8 cellular contexts compared by ENCODE assay signal in the genomic region with DNA sequence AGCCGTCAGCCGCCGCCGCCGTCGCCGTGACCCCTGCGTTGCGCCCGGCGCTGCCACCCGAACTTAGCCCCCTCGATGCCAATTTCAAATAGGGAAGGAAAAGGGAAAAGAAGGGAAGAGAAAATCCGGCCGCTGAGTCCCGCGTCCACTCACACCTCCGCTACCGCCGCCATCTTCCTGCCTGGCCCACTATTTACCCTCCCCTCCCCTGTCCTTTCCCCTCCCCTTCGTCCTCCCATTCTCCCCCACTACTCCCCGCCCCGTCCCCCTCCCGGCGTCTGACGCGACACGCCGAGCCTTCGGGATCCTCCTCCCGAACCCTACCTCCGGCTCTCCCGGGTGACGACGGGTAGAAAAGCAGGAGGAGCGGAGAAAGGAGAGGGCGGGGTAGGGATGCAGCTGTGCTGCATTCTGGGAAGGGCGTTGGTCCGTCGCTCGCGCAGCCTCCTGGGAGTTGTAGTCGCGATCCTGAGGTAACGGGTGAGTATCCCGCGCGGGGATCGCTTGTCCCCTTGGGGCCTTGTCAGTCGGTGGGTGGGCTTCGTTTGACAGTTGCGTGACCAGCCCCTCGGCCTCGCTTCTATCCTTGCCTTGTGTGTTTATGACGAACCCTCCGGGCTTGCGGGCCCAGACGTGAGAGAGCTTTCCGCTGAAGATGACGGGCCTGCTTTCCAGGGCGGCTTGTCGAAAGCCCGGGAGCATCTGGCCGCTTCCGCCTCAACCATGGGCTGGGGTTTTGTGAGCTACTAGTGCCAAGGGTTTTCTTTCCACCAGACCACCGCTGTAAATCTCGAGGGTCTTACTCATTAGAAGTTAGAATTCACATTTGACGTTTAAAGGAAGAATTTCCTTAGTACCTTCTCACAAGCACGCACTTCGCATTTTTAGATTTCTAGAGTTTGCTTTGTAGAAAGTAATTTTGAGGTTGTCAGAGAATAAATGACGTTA. TPM values are rescaled to one million over a fixed set of nuclear protein-coding genes. Genes with fewer than 3 reads are reported as not detected.
DNase-seq lines count a peak whose midpoint lies in the region; ATAC-seq and TF ChIP-seq lines count a peak whose summit lies in the region.

A gene with protein sequence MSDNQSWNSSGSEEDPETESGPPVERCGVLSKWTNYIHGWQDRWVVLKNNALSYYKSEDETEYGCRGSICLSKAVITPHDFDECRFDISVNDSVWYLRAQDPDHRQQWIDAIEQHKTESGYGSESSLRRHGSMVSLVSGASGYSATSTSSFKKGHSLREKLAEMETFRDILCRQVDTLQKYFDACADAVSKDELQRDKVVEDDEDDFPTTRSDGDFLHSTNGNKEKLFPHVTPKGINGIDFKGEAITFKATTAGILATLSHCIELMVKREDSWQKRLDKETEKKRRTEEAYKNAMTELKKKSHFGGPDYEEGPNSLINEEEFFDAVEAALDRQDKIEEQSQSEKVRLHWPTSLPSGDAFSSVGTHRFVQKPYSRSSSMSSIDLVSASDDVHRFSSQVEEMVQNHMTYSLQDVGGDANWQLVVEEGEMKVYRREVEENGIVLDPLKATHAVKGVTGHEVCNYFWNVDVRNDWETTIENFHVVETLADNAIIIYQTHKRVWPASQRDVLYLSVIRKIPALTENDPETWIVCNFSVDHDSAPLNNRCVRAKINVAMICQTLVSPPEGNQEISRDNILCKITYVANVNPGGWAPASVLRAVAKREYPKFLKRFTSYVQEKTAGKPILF (minus strand): TSS at position 195 of the 948 bp plus-strand sequence. CDS start 422 bp downstream, outside the sequence.
A gene (plus strand): TSS at position 457 of the 948 bp plus-strand sequence.

- H3K9ac ChIP-seq in fibroblast of lung (ENCODE audit: insufficient read depth, low read length) = peak within 1 kb of the TSS; percentile 88

- H3K36me3 Mint-ChIP-seq in activated T-helper 17 cell treated with anti-CD3 and anti-CD28 coated beads, Interleukin-2, amount 50 U/mL, for 72 hours (ENCODE audit: low read depth) = peaks cover 34% of the 10 kb centered on the region
- H3K36me3 Mint-ChIP-seq in naive thymus-derived CD8-positive, alpha-beta T cell = peaks cover 0 to 4% (median 0%) of the 10 kb centered on the region in 3 donors

- H3K36me3 ChIP-seq in fibroblast of lung (ENCODE audit: control insufficient read depth, insufficient read depth, low read length) = no peaks in the 10 kb centered on the region

- H3K79me2 ChIP-seq in fibroblast of lung (ENCODE audit: control insufficient read depth, insufficient read depth, low read length) = peaks cover 87% of the 10 kb centered on the region

- no peaks in the 10 kb centered on the region for H3K4me1 ChIP-seq in fibroblast of lung (ENCODE audit: control insufficient read depth, extremely low read depth, insufficient read depth, low read length)

- H3K4me2 ChIP-seq in fibroblast of lung (ENCODE audit: extremely low read depth, insufficient read depth, low read length) = peak within 1 kb of the TSS; percentile 83

- peak within 1 kb of the TSS; percentile 86 for H3K4me3 ChIP-seq in LNCaP clone FGC (ENCODE audit: low read depth, low read length)
- H3K4me3 ChIP-seq in fibroblast of lung (replicated peaks in 1 of 4; ENCODE audit: control extremely low read depth in 1 of 4, insufficient read depth in 1 of 4, low read depth in 3 of 4, low read length in 4 of 4) = peak within 1 kb of the TSS; percentile 82 to 92 (median 85)

- H3K27ac ChIP-seq in RWPE1 (peak within 1 kb of the TSS; percentile 87), fibroblast of lung (ENCODE audit: insufficient read depth, low read length) (peak within 1 kb of the TSS; percentile 87)

- H3K27ac Mint-ChIP-seq in activated T-helper 17 cell treated with anti-CD3 and anti-CD28 coated beads, Interleukin-2, amount 50 U/mL, for 72 hours = peak within 1 kb of the TSS; percentile 83
- peak within 1 kb of the TSS; percentile 90 to 97 (median 94) for H3K27ac Mint-ChIP-seq in naive thymus-derived CD8-positive, alpha-beta T cell

- POLR2A ChIA-PET in RWPE1 (lab: Yijun Ruan, JAX; ENCODE audit: low non-redundant PET) = interaction anchor here (0.6 to 0.7 kb wide), 2 partner anchors 90 to 157 kb away, joined by 3 to 4 read pairs; no protein-coding TSS in a partner anchor
- POLR2A ChIA-PET in naive thymus-derived CD8-positive, alpha-beta T cell (lab: Charles Lee) = interaction anchor here (0.8 to 1.2 kb wide), 5 partner anchors 9 to 745 kb away, joined by 3 to 4 read pairs (median 3); a partner anchor contains a TSS

- H3K4me3 Mint-ChIP-seq in activated T-helper 17 cell treated with anti-CD3 and anti-CD28 coated beads, Interleukin-2, amount 50 U/mL, for 72 hours = peak within 1 kb of the TSS; percentile 93
- H3K4me3 Mint-ChIP-seq in naive thymus-derived CD8-positive, alpha-beta T cell = peak within 1 kb of the TSS; percentile 84 to 97 (median 95)

- H3K27me3 ChIP-seq in fibroblast of lung (ENCODE audit: control insufficient read depth, insufficient read depth, low read length) = no peaks in the 10 kb centered on the region

- CTCF ChIA-PET in RWPE1 (lab: Yijun Ruan, JAX) = interaction anchor here (0.5 kb wide), 1 partner anchor 1167 kb away, joined by 3 read pairs; no protein-coding TSS in a partner anchor

- H3K4me1 Mint-ChIP-seq in activated T-helper 17 cell treated with anti-CD3 and anti-CD28 coated beads, Interleukin-2, amount 50 U/mL, for 72 hours = peaks cover 27% of the 10 kb centered on the region
- H3K4me1 Mint-ChIP-seq in naive thymus-derived CD8-positive, alpha-beta T cell = peaks cover 21 to 80% (median 49%) of the 10 kb centered on the region in 4 donors

- no peaks in the 10 kb centered on the region for H3K9me3 ChIP-seq in fibroblast of lung (ENCODE audit: control insufficient read depth, insufficient read depth, low read depth, low read length)

- DNase-seq in Daoy (ENCODE audit: low read depth) (peak; percentile 99), GOT3 (lab: John Stamatoyannopoulos, UW) (peak; percentile 89), LNCaP clone FGC (ENCODE audit: low read depth) (peak; percentile 96), RWPE1 (ENCODE audit: low spot score) (peak; percentile 100), fibroblast of lung (ENCODE audit: low read depth in 2 of 2) (peak; percentile 98)
- DNase-seq in naive thymus-derived CD8-positive, alpha-beta T cell = peak; percentile 69 to 96 (median 88)
- peak; percentile 83 to 94 (median 90) for DNase-seq in stimulated activated naive CD4-positive, alpha-beta T cell (lab: John Stamatoyannopoulos, UW)

- ATAC-seq in activated T-helper 17 cell treated with anti-CD3 and anti-CD28 coated beads, Interleukin-2, amount 50 U/mL, for 72 hours (replicated peaks) = peak; percentile 96
- ATAC-seq in naive thymus-derived CD8-positive, alpha-beta T cell = peak; percentile 84 to 85

- TF ChIP-seq CTCF in LNCaP clone FGC (IDR thresholded peaks at IDR 0.05; ENCODE audit: control insufficient read depth, extremely low read depth, insufficient read depth) (no peak), RWPE1 (conservative IDR thresholded peaks at IDR 0.05; ENCODE audit: low read depth) (no peak), fibroblast of lung (conservative IDR thresholded peaks at IDR 0.05 in 1 of 2, IDR thresholded peaks at IDR 0.05 in 1 of 2; ENCODE audit: low read depth in 1 of 2, low read length in 2 of 2) (no peak)

- no peaks in the 10 kb centered on the region for H3K9me3 Mint-ChIP-seq in activated T-helper 17 cell treated with anti-CD3 and anti-CD28 coated beads, Interleukin-2, amount 50 U/mL, for 72 hours
- H3K9me3 Mint-ChIP-seq in naive thymus-derived CD8-positive, alpha-beta T cell = no peaks in the 10 kb centered on the region

- H4K20me1 ChIP-seq in fibroblast of lung (ENCODE audit: control insufficient read depth, extremely low read depth, insufficient read depth, low read length) = no peaks in the 10 kb centered on the region

- peak within 1 kb of the TSS; percentile 94 for H2AFZ ChIP-seq in fibroblast of lung (ENCODE audit: low read length)

- no peaks in the 10 kb centered on the region for H3K27me3 Mint-ChIP-seq in activated T-helper 17 cell treated with anti-CD3 and anti-CD28 coated beads, Interleukin-2, amount 50 U/mL, for 72 hours
- H3K27me3 Mint-ChIP-seq in naive thymus-derived CD8-positive, alpha-beta T cell = no peaks in the 10 kb centered on the region

RNA-seq across cellular contexts. Expression of the first gene that starts in this region (rescaled TPM):
- 10.0 and 12.5 TPM in 2 replicates for total RNA-seq in Daoy (2014; rRNA removed; shearing (Covaris generic))
- 10 to 100 TPM; 24.9 to 40.3 TPM for total RNA-seq in activated T-helper 17 cell treated with anti-CD3 and anti-CD28 coated beads, Interleukin-2, amount 50 U/mL, for 72 hours
- 36.0 and 36.5 TPM in 2 replicates for total RNA-seq in fibroblast of lung
- polyA plus RNA-seq in fibroblast of lung = 16.7 and 18.0 TPM in 2 replicates
- 24.2 and 28.2 TPM in 2 replicates for polyA plus RNA-seq in fibroblast of lung (2012)
- 21.9 and 40.9 TPM in 2 replicates for polyA minus RNA-seq in fibroblast of lung (ENCODE audit: low replicate concordance)
- 10 to 100 TPM; 44.0 to 45.1 TPM for total RNA-seq in naive thymus-derived CD8-positive, alpha-beta T cell
- 10 to 100 TPM; 12.8 to 17.4 (median 16.1) TPM for polyA plus RNA-seq in naive thymus-derived CD8-positive, alpha-beta T cell

RNA-seq across cellular contexts. Expression of the second gene that starts in this region (rescaled TPM):
- total RNA-seq in Daoy (2014; rRNA removed; shearing (Covaris generic)) = 20.2 and 31.6 TPM in 2 replicates
- 10 to 100 TPM; 28.7 to 44.4 TPM for total RNA-seq in activated T-helper 17 cell treated with anti-CD3 and anti-CD28 coated beads, Interleukin-2, amount 50 U/mL, for 72 hours
- total RNA-seq in fibroblast of lung = 33.4 and 44.9 TPM in 2 replicates
- 24.7 and 32.0 TPM in 2 replicates for polyA plus RNA-seq in fibroblast of lung
- 11.5 and 15.5 TPM in 2 replicates for polyA plus RNA-seq in fibroblast of lung (2012)
- polyA minus RNA-seq in fibroblast of lung (ENCODE audit: low replicate concordance) = 3.8 and 21.1 TPM in 2 replicates
- 10 to 100 TPM; 23.8 to 28.2 TPM for total RNA-seq in naive thymus-derived CD8-positive, alpha-beta T cell
- polyA plus RNA-seq in naive thymus-derived CD8-positive, alpha-beta T cell = 10 to 100 TPM; 12.4 to 20.1 (median 16.3) TPM

Comparison
In these comparisons a context has a peak if more than half of its experiments do, and no peak if none do; other contexts are left out.
1. Peak in every context shown above with its lines: DNase-seq, ATAC-seq, H3K4me3 ChIP-seq and H3K27ac ChIP-seq.